Comparison of ENCODE assay signal across 20 cellular contexts in genomic region chr1:59499956-59500569, GRCh38.
DNase-seq lines count a peak whose midpoint lies in the region; ATAC-seq and TF ChIP-seq lines count a peak whose summit lies in the region.
"Had no signal": no experiment of that assay in that cellular context is flagged by ENCODE, and none has a peak within 500 bp of the region (broad histone marks: within the 10 kb centered on the region; RNA-seq: fewer than 3 reads in every experiment).

No MANE protein-coding gene starts in this region.

- peaks cover 26% of the 10 kb centered on the region for H3K4me1 Mint-ChIP-seq in MCF 10A (ENCODE audit: insufficient read depth, unreplicated experiment)
- H3K4me1 Mint-ChIP-seq: CD4-positive, CD25-positive, alpha-beta regulatory T cell; natural killer cell had no signal

- peaks cover 6% of the 10 kb centered on the region for H3K36me3 Mint-ChIP-seq in MCF 10A (ENCODE audit: insufficient read depth, unreplicated experiment)
- H3K36me3 Mint-ChIP-seq: brain, natural killer cell had no signal

- peak overlapping the region; percentile 44 for H3K4me3 Mint-ChIP-seq in MCF 10A (ENCODE audit: unreplicated experiment)
- H3K4me3 Mint-ChIP-seq: activated naive CD8-positive, alpha-beta T cell; activated T-helper 1 cell treated with anti-CD3 and anti-CD28 coated beads, Interleukin-12 subunit alpha, Interleukin-12 subunit beta, Interleukin-2, Interleukin-4 antibody, amounts not matched to agents 30 ng/mL and 10 ng/mL and 1 ng/mL, durations not matched to agents 14 hours and 24 hours and 36 hours; brain; CD4-positive, CD25-positive, alpha-beta regulatory T cell; natural killer cell; T-helper 17 cell had no signal

- H3K4me3 ChIP-seq in breast epithelium (no peak overlapping the region), endocrine pancreas (ENCODE audit: control insufficient read depth, insufficient read depth, low read length) (peak overlapping the region; percentile 19), mucosa of rectum (ENCODE audit: low read length in 2 of 2) (no peak overlapping the region)
- H3K4me3 ChIP-seq: prostate gland had no signal

- H3K36me3 ChIP-seq in breast epithelium: no peaks in the 10 kb centered on the region
- H3K36me3 ChIP-seq in endocrine pancreas (ENCODE audit: control insufficient read depth, insufficient read depth, low read length): no peaks in the 10 kb centered on the region
- no peaks in the 10 kb centered on the region for H3K36me3 ChIP-seq in mucosa of rectum (ENCODE audit: control insufficient read depth in 2 of 2, insufficient read depth in 2 of 2, low read length in 2 of 2)
- H3K36me3 ChIP-seq: prostate gland had no signal

- H3K9me3 Mint-ChIP-seq in MCF 10A (ENCODE audit: unreplicated experiment): peaks cover 10% of the 10 kb centered on the region
- H3K9me3 Mint-ChIP-seq: natural killer cell had no signal

- CTCF ChIA-PET in MCF 10A (lab: Yijun Ruan, JAX): no interaction called here

- peak; percentile 9 for DNase-seq in MCF 10A (ENCODE audit: unreplicated experiment)
- no peak for DNase-seq in breast epithelium (ENCODE audit: low spot score in 2 of 2)
- DNase-seq in activated T-cell treated with anti-CD3 and anti-CD28 coated beads, Interleukin-2, amount 50 U/mL, for 1 hour: no peak
- no peak for DNase-seq in inferior parietal cortex (ENCODE audit: extremely low spot score)
- DNase-seq in A172 (ENCODE audit: low spot score): no peak
- DNase-seq: activated CD4-positive, CD25-positive, alpha-beta regulatory T cell; CD4-positive, CD25-positive, alpha-beta regulatory T cell; DMS79 treated with DMSO at 0.1 percent for 48 hours; MV-4-11; natural killer cell; stimulated activated CD4-positive, alpha-beta T cell treated with anti-CD3 and anti-CD28 coated beads, Interleukin-12 subunit alpha, Interleukin-12 subunit beta, amount 100 ng/mL, for 4 hours; T-helper 17 cell had no signal

- TF ChIP-seq POLR2A in breast epithelium (IDR thresholded peaks at IDR 0.05): no peak

- POLR2A ChIA-PET in MCF 10A (lab: Yijun Ruan, JAX): interaction anchor here (0.7 to 3.3 kb wide), 12 partner anchors 11 to 773 kb away, joined by 3 to 32 read pairs (median 4); partner anchors contain the start of gene FGGY

- ATAC-seq in HG03432 (IDR thresholded peaks at IDR 0.05; ENCODE audit: unreplicated experiment): no peak
- ATAC-seq: natural killer cell, T-helper 17 cell had no signal

- H3K9ac ChIP-seq in endocrine pancreas (ENCODE audit: control insufficient read depth, insufficient read depth, low read length): no peak overlapping the region
- no peak overlapping the region for H3K9ac ChIP-seq in mucosa of rectum (ENCODE audit: low read depth in 1 of 2, low read length in 2 of 2)

- intact Hi-C loops in MCF 10A (cut with micrococcal nuclease) (loop anchor here (2.0 to 5.0 kb wide), 2 partner anchors 133 to 715 kb away; partner anchors contain the start of gene JUN), breast epithelium (cut with DNase I; ENCODE audit: low total_unique reads) (loop anchor here (5.0 kb wide), 1 partner anchor 197 kb away; no protein-coding TSS in a partner anchor)

- TF ChIP-seq CTCF in MCF 10A (IDR thresholded peaks at IDR 0.05; ENCODE audit: unreplicated experiment) (no peak), breast epithelium (IDR thresholded peaks at IDR 0.05) (no peak)

- H3K27ac ChIP-seq in breast epithelium: no peak overlapping the region
- peak overlapping the region; percentile 24 to 57 for H3K27ac ChIP-seq in mucosa of rectum (ENCODE audit: low read depth in 2 of 2, low read length in 2 of 2)
- H3K27ac ChIP-seq: prostate gland had no signal

- no peaks in the 10 kb centered on the region for H3K9me3 ChIP-seq in breast epithelium
- no peaks in the 10 kb centered on the region for H3K9me3 ChIP-seq in endocrine pancreas (ENCODE audit: control insufficient read depth, low read length)
- H3K9me3 ChIP-seq in mucosa of rectum (ENCODE audit: control insufficient read depth in 2 of 2, low read length in 2 of 2): no peaks in the 10 kb centered on the region
- H3K9me3 ChIP-seq: prostate gland had no signal

- no TSS peak for BruUV-seq in MCF 10A (replicated peaks; lab: Mats Ljungman, UMichigan)

- peaks cover 0 to 11% of the 10 kb centered on the region in 2 donors for H3K4me1 ChIP-seq in breast epithelium
- H3K4me1 ChIP-seq in endocrine pancreas (ENCODE audit: control insufficient read depth, insufficient read depth, low read length): peaks cover 22% of the 10 kb centered on the region
- peaks cover 0 to 7% of the 10 kb centered on the region in 2 donors for H3K4me1 ChIP-seq in mucosa of rectum (ENCODE audit: control insufficient read depth in 2 of 2, insufficient read depth in 2 of 2, low read length in 2 of 2)
- H3K4me1 ChIP-seq: prostate gland had no signal

- peak overlapping the region; percentile 90 for H3K27ac Mint-ChIP-seq in MCF 10A (ENCODE audit: low read depth, unreplicated experiment)
- H3K27ac Mint-ChIP-seq: activated naive CD8-positive, alpha-beta T cell; activated T-helper 1 cell treated with anti-CD3 and anti-CD28 coated beads, Interleukin-12 subunit alpha, Interleukin-12 subunit beta, Interleukin-2, Interleukin-4 antibody, amounts not matched to agents 30 ng/mL and 10 ng/mL and 1 ng/mL, durations not matched to agents 14 hours and 24 hours and 36 hours; CD4-positive, CD25-positive, alpha-beta regulatory T cell; natural killer cell; T-helper 17 cell had no signal

- no peaks in the 10 kb centered on the region for H3K27me3 Mint-ChIP-seq in MCF 10A (ENCODE audit: insufficient read depth, unreplicated experiment)
- H3K27me3 Mint-ChIP-seq: activated naive CD8-positive, alpha-beta T cell; brain; CD4-positive, CD25-positive, alpha-beta regulatory T cell; IgD-negative memory B cell; T-helper 17 cell had no signal

- no peaks in the 10 kb centered on the region for H3K27me3 ChIP-seq in breast epithelium
- no peaks in the 10 kb centered on the region for H3K27me3 ChIP-seq in endocrine pancreas (ENCODE audit: control insufficient read depth, insufficient read depth, low read length)
- H3K27me3 ChIP-seq in mucosa of rectum (ENCODE audit: control insufficient read depth in 2 of 2, insufficient read depth in 2 of 2, low read length in 2 of 2): no peaks in the 10 kb centered on the region

Comparison
In these comparisons a context has a peak if more than half of its experiments do, and no peak if none do; other contexts are left out.
1. H3K27ac ChIP-seq: peak in mucosa of rectum (2 of 2); none in breast epithelium (0 of 2).